Comparison of ENCODE assay signal across 12 cellular contexts in genomic region chr2:219179601-219180465, GRCh38. TPM values are rescaled to one million over a fixed set of nuclear protein-coding genes. Genes with fewer than 3 reads are reported as not detected.
A peak's percentile ranks its signal among the peaks of the same experiment; 100 is the strongest.
DNase-seq lines count a peak whose midpoint lies in the region; ATAC-seq, FAIRE-seq and TF ChIP-seq lines count a peak whose summit lies in the region.
"Had no signal": no experiment of that assay in that cellular context is flagged by ENCODE, and none has a peak within 500 bp of the region (broad histone marks: within the 10 kb centered on the region; RNA-seq: fewer than 3 reads in every experiment).

No MANE protein-coding gene starts in this region.

- peak overlapping the region; percentile 89 for H3K27ac Mint-ChIP-seq in activated CD4-positive, alpha-beta T cell treated with anti-CD3 and anti-CD28 coated beads, Interleukin-2, amount 10 ng/mL, durations not matched to agents 7 days and 5 days

- peak overlapping the region; percentile 87 for H3K4me3 Mint-ChIP-seq in activated CD4-positive, alpha-beta T cell treated with anti-CD3 and anti-CD28 coated beads, Interleukin-2, amount 10 ng/mL, durations not matched to agents 7 days and 5 days

- H3K9me1 ChIP-seq in endothelial cell of umbilical vein (replicated peaks; ENCODE audit: control insufficient read depth, extremely low read depth, insufficient read depth, low read length): no peaks in the 10 kb centered on the region

- H3F3A ChIP-seq in SU-DHL-6 (ENCODE audit: insufficient read depth): peaks cover 15% of the 10 kb centered on the region

- peaks cover 20% of the 10 kb centered on the region for H3K79me2 ChIP-seq in SU-DHL-6 (ENCODE audit: insufficient read depth, low read length)
- H3K79me2 ChIP-seq in endothelial cell of umbilical vein (ENCODE audit: control insufficient read depth, insufficient read depth, low read length): peaks cover 22% of the 10 kb centered on the region

- CTCF ChIA-PET in activated CD4-positive, alpha-beta T cell treated with anti-CD3 and anti-CD28 coated beads, Interleukin-2, amount 10 ng/mL, durations not matched to agents 7 days and 5 days (lab: Charles Lee): interaction anchor here (0.6 to 7.2 kb wide), 6 partner anchors 10 to 660 kb away, joined by 3 to 40 read pairs (median 3); partner anchors contain the start of gene NHEJ1
- CTCF ChIA-PET in endothelial cell of umbilical vein (lab: Charles Lee): interaction anchor here (1.4 to 2.2 kb wide), 3 partner anchors 9 to 150 kb away, joined by 3 to 10 read pairs (median 5); no protein-coding TSS in a partner anchor

- no peaks in the 10 kb centered on the region for H3K27me3 Mint-ChIP-seq in activated CD4-positive, alpha-beta T cell treated with anti-CD3 and anti-CD28 coated beads, Interleukin-2, amount 10 ng/mL, durations not matched to agents 7 days and 5 days

- H4K20me1 ChIP-seq in SU-DHL-6 (ENCODE audit: low read depth, low read length) (no peaks in the 10 kb centered on the region), endothelial cell of umbilical vein (replicated peaks; ENCODE audit: control insufficient read depth, extremely low read depth, insufficient read depth, low read length) (no peaks in the 10 kb centered on the region)

- no peaks in the 10 kb centered on the region for H3K27me3 ChIP-seq in SU-DHL-6 (ENCODE audit: low read length)
- H3K27me3 ChIP-seq in endothelial cell of umbilical vein (ENCODE audit: control insufficient read depth in 2 of 2, insufficient read depth in 2 of 2, low read length in 2 of 2): no peaks in the 10 kb centered on the region
- H3K27me3 ChIP-seq in skeletal muscle satellite cell (ENCODE audit: control insufficient read depth, insufficient read depth, low read length): no peaks in the 10 kb centered on the region
- H3K27me3 ChIP-seq: transverse colon had no signal

- H3K4me1 ChIP-seq in endothelial cell of umbilical vein (ENCODE audit: control insufficient read depth, extremely low read depth, insufficient read depth, low read length) (peaks cover 18% of the 10 kb centered on the region), skeletal muscle satellite cell (ENCODE audit: control insufficient read depth, insufficient read depth, low read length) (peaks cover 22% of the 10 kb centered on the region)

- no peaks in the 10 kb centered on the region for H3K9me3 Mint-ChIP-seq in activated CD4-positive, alpha-beta T cell treated with anti-CD3 and anti-CD28 coated beads, Interleukin-2, amount 10 ng/mL, durations not matched to agents 7 days and 5 days

- BruUV-seq in endothelial cell of umbilical vein (replicated peaks; lab: Mats Ljungman, UMichigan): no TSS peak

- H2AFZ ChIP-seq in SU-DHL-6 (ENCODE audit: low read depth, low read length, severe bottlenecking): no peak overlapping the region
- no peak overlapping the region for H2AFZ ChIP-seq in endothelial cell of umbilical vein (ENCODE audit: low read depth, low read length)

- no peak for TF ChIP-seq CTCF in SU-DHL-6 (IDR thresholded peaks at IDR 0.05; ENCODE audit: insufficient read depth, low read length, poor library complexity, severe bottlenecking)
- TF ChIP-seq CTCF in endothelial cell of umbilical vein (IDR thresholded peaks at IDR 0.05; ENCODE audit: extremely low read depth in 1 of 2, insufficient read depth in 1 of 2, low read depth in 1 of 2, low read length in 2 of 2): no peak

- FAIRE-seq in endothelial cell of umbilical vein (lab: Jason Lieb, UNC): no peak

- H3K4me3 ChIP-seq in SU-DHL-6 (ENCODE audit: insufficient read depth, low read length, poor library complexity, severe bottlenecking) (no peak overlapping the region), endothelial cell of umbilical vein (replicated peaks in 1 of 3; ENCODE audit: insufficient read depth in 1 of 3, low read depth in 1 of 3, low read length in 3 of 3) (no peak overlapping the region), skeletal muscle satellite cell (ENCODE audit: low read length) (peak overlapping the region; percentile 81)

- H3K36me3 ChIP-seq in SU-DHL-6 (ENCODE audit: low read length) (no peaks in the 10 kb centered on the region), endothelial cell of umbilical vein (ENCODE audit: control insufficient read depth in 2 of 2, extremely low read depth in 1 of 2, insufficient read depth in 2 of 2, low read length in 2 of 2) (peaks cover 15 to 40% of the 10 kb centered on the region in 2 experiments), skeletal muscle satellite cell (ENCODE audit: insufficient read depth, low read length) (peaks cover 48% of the 10 kb centered on the region)

- intact Hi-C loops in endothelial cell of umbilical vein (cut with micrococcal nuclease): loop anchor here (5.0 kb wide), 1 partner anchor 613 kb away; the partner anchor contains the start of genes CNOT9 and USP37

- H3K36me3 Mint-ChIP-seq in activated CD4-positive, alpha-beta T cell treated with anti-CD3 and anti-CD28 coated beads, Interleukin-2, amount 10 ng/mL, durations not matched to agents 7 days and 5 days (ENCODE audit: low read depth): peaks cover 51% of the 10 kb centered on the region

- no peak for TF ChIP-seq POLR2A in endothelial cell of umbilical vein (IDR thresholded peaks at IDR 0.05; ENCODE audit: low read depth, low read length)

- dilution Hi-C loops in endothelial cell of umbilical vein (cut with MboI; ENCODE audit: extremely low pct_ligation_motif_present, low sequenced_read_pairs): no loop called here

- POLR2A ChIA-PET in activated CD4-positive, alpha-beta T cell treated with anti-CD3 and anti-CD28 coated beads, Interleukin-2, amount 10 ng/mL, durations not matched to agents 7 days and 5 days (lab: Charles Lee): interaction anchor here (0.6 to 1.4 kb wide), 2 partner anchors 27 to 74 kb away, joined by 3 to 4 read pairs; partner anchors contain the start of genes TUBA4A and ZFAND2B
- POLR2A ChIA-PET in endothelial cell of umbilical vein (lab: Charles Lee): no interaction called here

- ATAC-seq in HG03039 (IDR thresholded peaks at IDR 0.05; ENCODE audit: unreplicated experiment): no peak

- H3K9me2 ChIP-seq in SU-DHL-6 (replicated peaks; ENCODE audit: insufficient read depth, low read length): no peaks in the 10 kb centered on the region

- H3K27ac ChIP-seq in SU-DHL-6 (ENCODE audit: low read depth, low read length): no peak overlapping the region
- H3K27ac ChIP-seq in endothelial cell of umbilical vein (ENCODE audit: insufficient read depth, low read depth, low read length): no peak overlapping the region

- H3K4me2 ChIP-seq in SU-DHL-6 (ENCODE audit: low read depth, low read length, poor library complexity, severe bottlenecking) (peak overlapping the region; percentile 73), endothelial cell of umbilical vein (ENCODE audit: insufficient read depth, low read length) (peak overlapping the region; percentile 66), skeletal muscle satellite cell (ENCODE audit: low read length) (peak overlapping the region; percentile 87)

- H3K9me3 ChIP-seq in SU-DHL-6 (ENCODE audit: insufficient read depth, low read length) (no peaks in the 10 kb centered on the region), endothelial cell of umbilical vein (replicated peaks; ENCODE audit: control insufficient read depth, insufficient read depth, low read length) (no peaks in the 10 kb centered on the region), skeletal muscle satellite cell (replicated peaks; ENCODE audit: low read length) (no peaks in the 10 kb centered on the region)
- H3K9me3 ChIP-seq: transverse colon had no signal

- H3K4me1 Mint-ChIP-seq in activated CD4-positive, alpha-beta T cell treated with anti-CD3 and anti-CD28 coated beads, Interleukin-2, amount 10 ng/mL, durations not matched to agents 7 days and 5 days: peaks cover 69% of the 10 kb centered on the region

- no peak for DNase-seq in activated CD4-positive, alpha-beta T cell treated with anti-CD3 and anti-CD28 coated beads, Interleukin-2, amount 10 ng/mL, durations not matched to agents 7 days and 5 days
- no peak for DNase-seq in activated CD4-positive, alpha-beta T cell treated with anti-CD3 and anti-CD28 coated beads for 48 hours
- DNase-seq in endothelial cell of umbilical vein (ENCODE audit: low read depth, low spot score) (no peak), SW 1271 (lab: John Stamatoyannopoulos, UW) (no peak), COLO829 (ENCODE audit: low spot score) (no peak)
- DNase-seq: occipital lobe; SHP77 treated with DMSO at 0.1 percent for 48 hours; stimulated activated CD4-positive, alpha-beta T cell treated with anti-CD3 and anti-CD28 coated beads, Interleukin-4, amount 100 ng/mL, for 24 hours; transverse colon had no signal

- H3K9ac ChIP-seq in SU-DHL-6 (ENCODE audit: low read length) (peak overlapping the region; percentile 99; the same call in 1 of the 2 replicates), endothelial cell of umbilical vein (replicated peaks; ENCODE audit: extremely low read depth, insufficient read depth, low read length) (no peak overlapping the region), skeletal muscle satellite cell (ENCODE audit: low read depth, low read length) (peak overlapping the region; percentile 88)

RNA-seq across cellular contexts. Expression of gene RETREG2, which starts 1.8 kb away (rescaled TPM):
- total RNA-seq in activated CD4-positive, alpha-beta T cell treated with anti-CD3 and anti-CD28 coated beads, Interleukin-2, amount 10 ng/mL, durations not matched to agents 7 days and 5 days: 100 to 1,000 TPM in 1 of 2 experiments, 10 to 100 TPM in 1; 95.1 to 102 TPM
- total RNA-seq in endothelial cell of umbilical vein: 58.2 and 59.5 TPM in 2 replicates
- polyA plus RNA-seq in endothelial cell of umbilical vein: 68.1 and 76.1 TPM in 2 replicates
- 51.6 and 53.2 TPM in 2 replicates for polyA plus RNA-seq in endothelial cell of umbilical vein (2011; cell fraction: cytosol; rRNA removed)
- polyA plus RNA-seq in endothelial cell of umbilical vein (2011; cell fraction: nucleus; rRNA removed): 59.8 and 67.6 TPM in 2 replicates
- polyA plus RNA-seq in endothelial cell of umbilical vein (2012): 39.7 and 46.3 TPM in 2 replicates
- polyA minus RNA-seq in endothelial cell of umbilical vein: 131 and 150 TPM in 2 replicates
- 26.6 TPM for polyA minus RNA-seq in endothelial cell of umbilical vein (2011; cell fraction: cytosol; rRNA and poly(A)+ RNA removed)
- 41.5 and 52.4 TPM in 2 replicates for polyA minus RNA-seq in endothelial cell of umbilical vein (2011; cell fraction: nucleus; rRNA and poly(A)+ RNA removed)
- total RNA-seq in skeletal muscle satellite cell (2012; rRNA removed): 38.5 and 56.1 TPM in 2 replicates

RNA-seq across cellular contexts. Expression of gene CNPPD1, which starts 3.1 kb away (rescaled TPM):
- 10 to 100 TPM; 79.6 to 79.8 TPM for total RNA-seq in activated CD4-positive, alpha-beta T cell treated with anti-CD3 and anti-CD28 coated beads, Interleukin-2, amount 10 ng/mL, durations not matched to agents 7 days and 5 days
- 41.0 and 44.0 TPM in 2 replicates for total RNA-seq in endothelial cell of umbilical vein
- polyA plus RNA-seq in endothelial cell of umbilical vein: 51.1 and 55.7 TPM in 2 replicates
- 38.1 and 39.2 TPM in 2 replicates for polyA plus RNA-seq in endothelial cell of umbilical vein (2011; cell fraction: cytosol; rRNA removed)
- polyA plus RNA-seq in endothelial cell of umbilical vein (2011; cell fraction: nucleus; rRNA removed): 60.0 and 63.9 TPM in 2 replicates
- polyA plus RNA-seq in endothelial cell of umbilical vein (2012): 35.5 and 39.9 TPM in 2 replicates
- 24.6 and 27.9 TPM in 2 replicates for polyA minus RNA-seq in endothelial cell of umbilical vein
- 5.8 TPM for polyA minus RNA-seq in endothelial cell of umbilical vein (2011; cell fraction: cytosol; rRNA and poly(A)+ RNA removed)
- 14.1 and 15.9 TPM in 2 replicates for polyA minus RNA-seq in endothelial cell of umbilical vein (2011; cell fraction: nucleus; rRNA and poly(A)+ RNA removed)
- total RNA-seq in skeletal muscle satellite cell (2012; rRNA removed): 15.0 and 18.1 TPM in 2 replicates

RNA-seq across cellular contexts. Expression of gene SLC23A3, which starts 10.0 kb away (rescaled TPM):
- total RNA-seq in activated CD4-positive, alpha-beta T cell treated with anti-CD3 and anti-CD28 coated beads, Interleukin-2, amount 10 ng/mL, durations not matched to agents 7 days and 5 days: 1 to 10 TPM; 2.3 to 2.8 TPM
- 5.2 and 7.1 TPM in 2 replicates for total RNA-seq in endothelial cell of umbilical vein
- 2.7 and 3.2 TPM in 2 replicates for polyA plus RNA-seq in endothelial cell of umbilical vein
- polyA plus RNA-seq in endothelial cell of umbilical vein (2011; cell fraction: cytosol; rRNA removed): 0.32 and 0.44 TPM in 2 replicates
- 17.4 and 20.5 TPM in 2 replicates for polyA plus RNA-seq in endothelial cell of umbilical vein (2011; cell fraction: nucleus; rRNA removed)
- 2.1 and 2.5 TPM in 2 replicates for polyA plus RNA-seq in endothelial cell of umbilical vein (2012)
- polyA minus RNA-seq in endothelial cell of umbilical vein: 4.2 and 6.0 TPM in 2 replicates
- polyA minus RNA-seq in endothelial cell of umbilical vein (2011; cell fraction: cytosol; rRNA and poly(A)+ RNA removed): not detected
- polyA minus RNA-seq in endothelial cell of umbilical vein (2011; cell fraction: nucleus; rRNA and poly(A)+ RNA removed): 6.4 and 6.8 TPM in 2 replicates
- 0.25 and 0.44 TPM in 2 replicates for total RNA-seq in skeletal muscle satellite cell (2012; rRNA removed)

RNA-seq across cellular contexts. Expression of gene NHEJ1, which starts 19.2 kb away (rescaled TPM):
- total RNA-seq in activated CD4-positive, alpha-beta T cell treated with anti-CD3 and anti-CD28 coated beads, Interleukin-2, amount 10 ng/mL, durations not matched to agents 7 days and 5 days: 10 to 100 TPM; 18.1 to 20.3 TPM
- 12.1 and 12.9 TPM in 2 replicates for total RNA-seq in endothelial cell of umbilical vein
- polyA plus RNA-seq in endothelial cell of umbilical vein: 11.9 and 12.8 TPM in 2 replicates
- 15.1 and 15.5 TPM in 2 replicates for polyA plus RNA-seq in endothelial cell of umbilical vein (2011; cell fraction: cytosol; rRNA removed)
- polyA plus RNA-seq in endothelial cell of umbilical vein (2011; cell fraction: nucleus; rRNA removed): 17.3 and 21.9 TPM in 2 replicates
- 14.2 and 15.7 TPM in 2 replicates for polyA plus RNA-seq in endothelial cell of umbilical vein (2012)
- 36.9 and 50.5 TPM in 2 replicates for polyA minus RNA-seq in endothelial cell of umbilical vein
- 11.0 TPM for polyA minus RNA-seq in endothelial cell of umbilical vein (2011; cell fraction: cytosol; rRNA and poly(A)+ RNA removed)
- 10.3 and 16.5 TPM in 2 replicates for polyA minus RNA-seq in endothelial cell of umbilical vein (2011; cell fraction: nucleus; rRNA and poly(A)+ RNA removed)
- total RNA-seq in skeletal muscle satellite cell (2012; rRNA removed): 13.4 and 15.5 TPM in 2 replicates

RNA-seq across cellular contexts. Expression of gene ZFAND2B, which starts 26.7 kb away (rescaled TPM):
- total RNA-seq in activated CD4-positive, alpha-beta T cell treated with anti-CD3 and anti-CD28 coated beads, Interleukin-2, amount 10 ng/mL, durations not matched to agents 7 days and 5 days: 10 to 100 TPM; 49.1 to 60.2 TPM
- 23.3 and 24.0 TPM in 2 replicates for total RNA-seq in endothelial cell of umbilical vein
- 52.0 and 52.9 TPM in 2 replicates for polyA plus RNA-seq in endothelial cell of umbilical vein
- 32.0 and 36.7 TPM in 2 replicates for polyA plus RNA-seq in endothelial cell of umbilical vein (2011; cell fraction: cytosol; rRNA removed)
- 114 and 121 TPM in 2 replicates for polyA plus RNA-seq in endothelial cell of umbilical vein (2011; cell fraction: nucleus; rRNA removed)
- polyA plus RNA-seq in endothelial cell of umbilical vein (2012): 21.3 and 21.7 TPM in 2 replicates
- 24.0 and 33.6 TPM in 2 replicates for polyA minus RNA-seq in endothelial cell of umbilical vein
- polyA minus RNA-seq in endothelial cell of umbilical vein (2011; cell fraction: cytosol; rRNA and poly(A)+ RNA removed): 11.8 TPM
- polyA minus RNA-seq in endothelial cell of umbilical vein (2011; cell fraction: nucleus; rRNA and poly(A)+ RNA removed): 14.6 and 15.0 TPM in 2 replicates
- total RNA-seq in skeletal muscle satellite cell (2012; rRNA removed): 15.7 and 15.9 TPM in 2 replicates
